In genomic region chr1:38541223-38541622, GRCh38 we compare ENCODE assay signal across 18 cellular contexts.
"Had no signal": no experiment of that assay in that cellular context is flagged by ENCODE, and none has a peak within 500 bp of the region (broad histone marks: within the 10 kb centered on the region; RNA-seq: fewer than 3 reads in every experiment).

No MANE protein-coding gene starts in this region.

- H3K27ac ChIP-seq: colonic mucosa, hepatocyte, lower lobe of right lung, neural progenitor cell, right atrium auricular region, tibial artery, vagina, VCaP had no signal

- H3K4me1 ChIP-seq: colonic mucosa, lower lobe of right lung, right atrium auricular region, tibial artery, vagina had no signal

- H3K4me3 Mint-ChIP-seq: activated CD4-positive, alpha-beta memory T cell treated with anti-CD3 and anti-CD28 coated beads, Interleukin-2, amount 10 ng/mL, durations not matched to agents 7 days and 5 days; activated CD4-positive, alpha-beta T cell treated with anti-CD3 and anti-CD28 coated beads for 36 hours; activated naive CD8-positive, alpha-beta T cell treated with anti-CD3 and anti-CD28 coated beads, Interleukin-2, amount 10 ng/mL, durations not matched to agents 7 days and 5 days; neural progenitor cell; stimulated activated memory B cell treated with anti-CD40 and anti-IgM and Interleukin-4, amounts not matched to agents 10 μg/mL and 1 μg/mL and 100 μg/mL, for 72 hours had no signal

- FAIRE-seq: endothelial cell of umbilical vein, frontal cortex had no signal

- H3K4me1 Mint-ChIP-seq: activated CD4-positive, alpha-beta memory T cell treated with anti-CD3 and anti-CD28 coated beads, Interleukin-2, amount 10 ng/mL, durations not matched to agents 7 days and 5 days; activated CD4-positive, alpha-beta T cell treated with anti-CD3 and anti-CD28 coated beads for 36 hours; activated naive CD8-positive, alpha-beta T cell treated with anti-CD3 and anti-CD28 coated beads, Interleukin-2, amount 10 ng/mL, durations not matched to agents 7 days and 5 days had no signal

- H3K36me3 Mint-ChIP-seq: activated naive CD8-positive, alpha-beta T cell treated with anti-CD3 and anti-CD28 coated beads, Interleukin-2, amount 10 ng/mL, durations not matched to agents 7 days and 5 days; neural progenitor cell; stimulated activated memory B cell treated with anti-CD40 and anti-IgM and Interleukin-4, amounts not matched to agents 10 μg/mL and 1 μg/mL and 100 μg/mL, for 72 hours had no signal

- H3K27me3 Mint-ChIP-seq: stimulated activated memory B cell treated with anti-CD40 and anti-IgM and Interleukin-4, amounts not matched to agents 10 μg/mL and 1 μg/mL and 100 μg/mL, for 72 hours had no signal

- H3K9me3 Mint-ChIP-seq: activated CD4-positive, alpha-beta memory T cell treated with anti-CD3 and anti-CD28 coated beads, Interleukin-2, amount 10 ng/mL, durations not matched to agents 7 days and 5 days; activated naive CD8-positive, alpha-beta T cell treated with anti-CD3 and anti-CD28 coated beads, Interleukin-2, amount 10 ng/mL, durations not matched to agents 7 days and 5 days; neural progenitor cell; stimulated activated memory B cell treated with anti-CD40 and anti-IgM and Interleukin-4, amounts not matched to agents 10 μg/mL and 1 μg/mL and 100 μg/mL, for 72 hours had no signal

- H3K27ac Mint-ChIP-seq: activated CD4-positive, alpha-beta memory T cell treated with anti-CD3 and anti-CD28 coated beads, Interleukin-2, amount 10 ng/mL, durations not matched to agents 7 days and 5 days; activated CD4-positive, alpha-beta T cell treated with anti-CD3 and anti-CD28 coated beads for 36 hours; activated naive CD8-positive, alpha-beta T cell treated with anti-CD3 and anti-CD28 coated beads, Interleukin-2, amount 10 ng/mL, durations not matched to agents 7 days and 5 days; neural progenitor cell; stimulated activated memory B cell treated with anti-CD40 and anti-IgM and Interleukin-4, amounts not matched to agents 10 μg/mL and 1 μg/mL and 100 μg/mL, for 72 hours had no signal

- H3K9me3 ChIP-seq: colonic mucosa, lower lobe of right lung, right atrium auricular region, tibial artery, vagina had no signal

- H3K4me3 ChIP-seq: colonic mucosa, hepatocyte, lower lobe of right lung, neural progenitor cell, right atrium auricular region, tibial artery, vagina had no signal

- H3K27me3 ChIP-seq: colonic mucosa, neural progenitor cell, right atrium auricular region, vagina had no signal

- ATAC-seq: activated CD4-positive, alpha-beta T cell treated with anti-CD3 and anti-CD28 coated beads for 36 hours; left cardiac atrium; lower lobe of right lung; stimulated activated memory B cell treated with anti-CD40 and anti-IgM and Interleukin-4, amounts not matched to agents 10 μg/mL and 1 μg/mL and 100 μg/mL, for 72 hours had no signal

- H3K36me3 ChIP-seq: colonic mucosa, lower lobe of right lung, neural progenitor cell, right atrium auricular region, tibial artery, vagina had no signal

- DNase-seq: activated CD4-positive, alpha-beta memory T cell treated with anti-CD3 and anti-CD28 coated beads, Interleukin-2, amount 10 ng/mL, durations not matched to agents 7 days and 5 days; activated CD4-positive, alpha-beta T cell treated with anti-CD3 and anti-CD28 coated beads for 36 hours; activated naive CD8-positive, alpha-beta T cell treated with anti-CD3 and anti-CD28 coated beads, Interleukin-2, amount 10 ng/mL, durations not matched to agents 7 days and 5 days; activated T-cell treated with anti-CD3 and anti-CD28 coated beads, Interleukin-2, amount 50 U/mL, for 48 hours; aorta; colonic mucosa; left cardiac atrium; lower lobe of right lung; midbrain; tibial artery had no signal
